In genomic region chr2:213119061-213119809, GRCh38 we compare ENCODE assay signal across 8 cellular contexts. TPM values are rescaled to one million over a fixed set of nuclear protein-coding genes. Genes with fewer than 3 reads are reported as not detected.
DNase-seq lines count a peak whose midpoint lies in the region; ATAC-seq and TF ChIP-seq lines count a peak whose summit lies in the region.

No MANE protein-coding gene starts in this region.

- no peak overlapping the region for H3K27ac ChIP-seq in OCI-LY7 (ENCODE audit: low read depth, low read length, poor library complexity, severe bottlenecking)
- H3K27ac ChIP-seq in esophagus squamous epithelium = peak overlapping the region in 1 of 4 donors; percentile 19
- H3K27ac ChIP-seq in caudate nucleus (ENCODE audit: low read depth, low read length) = no peak overlapping the region
- no peak overlapping the region for H3K27ac ChIP-seq in Karpas-422 (ENCODE audit: low read length)

- BruUV-seq in OCI-LY7 (replicated peaks; lab: Mats Ljungman, UMichigan) = no TSS peak

- no peak overlapping the region for H3K4me3 ChIP-seq in OCI-LY7 (ENCODE audit: low read depth, low read length, poor library complexity, severe bottlenecking)
- no peak overlapping the region for H3K4me3 ChIP-seq in epithelial cell of esophagus (ENCODE audit: low read length)
- no peak overlapping the region for H3K4me3 ChIP-seq in esophagus squamous epithelium
- H3K4me3 ChIP-seq in Karpas-422 (ENCODE audit: low read length) = no peak overlapping the region

- H3K4me2 ChIP-seq in OCI-LY7 (ENCODE audit: low read length) (peak overlapping the region; percentile 27; the same call in 1 of the 2 replicates), Karpas-422 (ENCODE audit: low read depth, low read length, poor library complexity, severe bottlenecking) (no peak overlapping the region)

- DNase-seq in OCI-LY7 (ENCODE audit: low spot score) = peak; percentile 6
- peak; percentile 85 for DNase-seq in epithelial cell of esophagus (ENCODE audit: low read depth)
- no peak for DNase-seq in esophagus squamous epithelium (lab: John Stamatoyannopoulos, UW)
- DNase-seq in caudate nucleus (lab: John Stamatoyannopoulos, UW) = no peak
- DNase-seq in D341Med (ENCODE audit: low spot score) = no peak
- no peak for DNase-seq in Karpas-422

- no peak overlapping the region for H2AFZ ChIP-seq in OCI-LY7 (ENCODE audit: low read length)
- no peak overlapping the region for H2AFZ ChIP-seq in Karpas-422 (ENCODE audit: low read length)

- CTCF ChIA-PET in OCI-LY7 (lab: Charles Lee; ENCODE audit: unreplicated experiment) = no interaction called here

- TF ChIP-seq CTCF in OCI-LY7 (conservative IDR thresholded peaks at IDR 0.05; ENCODE audit: low read length) (no peak), epithelial cell of esophagus (IDR thresholded peaks at IDR 0.05; ENCODE audit: insufficient read depth, low read depth, low read length, missing control alignments) (no peak), esophagus squamous epithelium (IDR thresholded peaks at IDR 0.05) (no peak)

- peak; percentile 65 for ATAC-seq in GM18519 (IDR thresholded peaks at IDR 0.05; ENCODE audit: low FRiP score, unreplicated experiment)
- peak; percentile 84 for ATAC-seq in HG02610 (IDR thresholded peaks at IDR 0.05; ENCODE audit: unreplicated experiment)

- H3K27me3 ChIP-seq in esophagus squamous epithelium (no peaks in the 10 kb centered on the region), Karpas-422 (ENCODE audit: low read length) (no peaks in the 10 kb centered on the region)

- H3K4me1 ChIP-seq in OCI-LY7 (ENCODE audit: insufficient read depth, low read length, poor library complexity, severe bottlenecking) (peaks cover 16% of the 10 kb centered on the region), esophagus squamous epithelium (peaks cover 0 to 32% (median 0%) of the 10 kb centered on the region in 3 donors), Karpas-422 (ENCODE audit: low read length) (no peaks in the 10 kb centered on the region)

- H3K9me3 ChIP-seq in OCI-LY7 (ENCODE audit: low read length) = no peaks in the 10 kb centered on the region
- H3K9me3 ChIP-seq in esophagus squamous epithelium = no peaks in the 10 kb centered on the region
- H3K9me3 ChIP-seq in Karpas-422 (ENCODE audit: low read length) = no peaks in the 10 kb centered on the region

- H3K36me3 ChIP-seq in OCI-LY7 (ENCODE audit: insufficient read depth, low read length) (no peaks in the 10 kb centered on the region; the same call in 1 of the 2 replicates), esophagus squamous epithelium (no peaks in the 10 kb centered on the region), Karpas-422 (ENCODE audit: insufficient read depth, low read length) (no peaks in the 10 kb centered on the region)

- 48 to 55% methylated on average over 5 of the region's 5 CpGs for WGBS in esophagus squamous epithelium, 2 donors

- POLR2A ChIA-PET in OCI-LY7 (lab: Charles Lee) = interaction anchor here (0.6 to 1.2 kb wide), 2 partner anchors 29 to 43 kb away, joined by 3 read pairs; no protein-coding TSS in a partner anchor

- no peak overlapping the region for H3K9ac ChIP-seq in Karpas-422 (ENCODE audit: low read length)

- intact Hi-C loops in OCI-LY7 (cut with micrococcal nuclease; ENCODE audit: unreplicated experiment) = no loop called here
- intact Hi-C loops in esophagus squamous epithelium (cut with DNase I) = no loop called here

- no peak for TF ChIP-seq POLR2A in esophagus squamous epithelium (IDR thresholded peaks at IDR 0.05)

- H4K20me1 ChIP-seq in OCI-LY7 (ENCODE audit: insufficient read depth, low read length) (no peaks in the 10 kb centered on the region), Karpas-422 (ENCODE audit: insufficient read depth, low read depth, low read length) (no peaks in the 10 kb centered on the region)

- H3K9me2 ChIP-seq in OCI-LY7 (ENCODE audit: insufficient read depth, low read length) (no peaks in the 10 kb centered on the region), Karpas-422 (replicated peaks; ENCODE audit: insufficient read depth, low read length) (no peaks in the 10 kb centered on the region)

- no peaks in the 10 kb centered on the region; the same call in 1 of the 2 replicates for H3K79me2 ChIP-seq in OCI-LY7 (ENCODE audit: insufficient read depth, low read depth, low read length)
- no peaks in the 10 kb centered on the region for H3K79me2 ChIP-seq in Karpas-422 (ENCODE audit: low read length)

RNA-seq across cellular contexts. Expression of gene IKZF2, which starts 32.2 kb away (rescaled TPM):
- 45.1 and 54.6 TPM in 2 replicates for total RNA-seq in OCI-LY7 (2014; rRNA removed; shearing (Covaris generic))
- total RNA-seq in OCI-LY7 (2022) (20.0 and 23.3 TPM in 2 replicates), esophagus squamous epithelium (10 to 100 TPM; 44.1 to 96.1 (median 78.6) TPM)
- 0.54 and 1.3 TPM in 2 replicates for total RNA-seq in Karpas-422 (2014; rRNA removed; shearing (Covaris generic); ENCODE audit: low replicate concordance)

Comparison
In these comparisons a context has a peak if more than half of its experiments do, and no peak if none do; other contexts are left out.
1. DNase-seq: peak in OCI-LY7 (single experiment) and epithelial cell of esophagus (single experiment); none in esophagus squamous epithelium (single experiment), caudate nucleus (0 of 61), D341Med (single experiment) and Karpas-422 (single experiment).